ENCODE assay signal across 22 cellular contexts in genomic region chr15:89137926-89138325, GRCh38. TPM values are rescaled to one million over a fixed set of nuclear protein-coding genes. Genes with fewer than 3 reads are reported as not detected.
DNase-seq lines count a peak whose midpoint lies in the region; ATAC-seq and TF ChIP-seq lines count a peak whose summit lies in the region.
"Had no signal": no experiment of that assay in that cellular context is flagged by ENCODE, and none has a peak within 500 bp of the region (broad histone marks: within the 10 kb centered on the region; RNA-seq: fewer than 3 reads in every experiment).

No MANE protein-coding gene starts in this region.

- TF ChIP-seq EP300 in sigmoid colon (IDR thresholded peaks at IDR 0.05), result no peak

- H3K36me3 Mint-ChIP-seq in immature natural killer cell, result peaks cover 11 to 17% (median 11%) of the 10 kb centered on the region in 3 donors

- H3K27me3 Mint-ChIP-seq in immature natural killer cell (ENCODE audit: low read depth in 3 of 3), result peaks cover 23 to 35% (median 27%) of the 10 kb centered on the region in 3 donors
- H3K27me3 Mint-ChIP-seq: activated B cell treated with CpG ODN at 0.5 μM for 24 hours; activated naive CD4-positive, alpha-beta T cell treated with anti-CD3 and anti-CD28 coated beads, Interleukin-2, amount 10 ng/mL, durations not matched to agents 7 days and 5 days; progenitor cell of endocrine pancreas; T-cell had no signal

- no peaks in the 10 kb centered on the region for H3K27me3 ChIP-seq in right atrium auricular region
- H3K27me3 ChIP-seq in sigmoid colon, result no peaks in the 10 kb centered on the region

- no peak for TF ChIP-seq POLR2A in sigmoid colon (IDR thresholded peaks at IDR 0.05)

- peak overlapping the region in 4 of 5 donors; percentile 3 to 64 (median 14) for H3K4me3 Mint-ChIP-seq in immature natural killer cell
- H3K4me3 Mint-ChIP-seq: activated B cell treated with CpG ODN at 0.5 μM for 24 hours; activated naive CD4-positive, alpha-beta T cell treated with anti-CD3 and anti-CD28 coated beads, Interleukin-2, amount 10 ng/mL, durations not matched to agents 7 days and 5 days; T-cell had no signal

- WGBS in sigmoid colon, 2 donors, result 84 to 85% methylated on average over 3 of the region's 3 CpGs

- peaks cover 18 to 78% of the 10 kb centered on the region in 2 donors for H3K4me1 Mint-ChIP-seq in immature natural killer cell

- H3K9me3 ChIP-seq in right atrium auricular region, result no peaks in the 10 kb centered on the region
- H3K9me3 ChIP-seq in sigmoid colon, result no peaks in the 10 kb centered on the region

- H3K4me1 ChIP-seq in right atrium auricular region (peaks cover 0 to 81% of the 10 kb centered on the region in 2 donors), sigmoid colon (peaks cover 0 to 74% (median 45%) of the 10 kb centered on the region in 4 donors)

- peaks cover 15% of the 10 kb centered on the region for H3K36me3 ChIP-seq in right atrium auricular region
- H3K36me3 ChIP-seq in sigmoid colon, result peaks cover 0 to 40% (median 0%) of the 10 kb centered on the region in 4 donors

- no peak for ATAC-seq in GM18870 (IDR thresholded peaks at IDR 0.05; ENCODE audit: unreplicated experiment)
- no peak for ATAC-seq in HG02970 (IDR thresholded peaks at IDR 0.05; ENCODE audit: low FRiP score, unreplicated experiment)
- ATAC-seq: esophagus mucosa, Panc1, T-cell had no signal

- TF ChIP-seq CTCF in right atrium auricular region (IDR thresholded peaks at IDR 0.05) (no peak), sigmoid colon (IDR thresholded peaks at IDR 0.05) (no peak)

- intact Hi-C loops in cardiac septum (cut with DNase I), result loop anchor here (5.0 kb wide), 3 partner anchors 39 to 241 kb away; partner anchors contain the start of genes ABHD2 and HAPLN3
- intact Hi-C loops in sigmoid colon (cut with DNase I), result no loop called here

- DNase-seq in right atrium auricular region (ENCODE audit: low spot score) (no peak), cardiac septum (ENCODE audit: low spot score) (no peak), immature natural killer cell (no peak), sigmoid colon (no peak), NCI-H187 (lab: John Stamatoyannopoulos, UW) (no peak), cerebellum (ENCODE audit: low spot score) (no peak)
- DNase-seq: activated B cell treated with CpG ODN at 0.5 μM for 24 hours; activated CD8-positive, alpha-beta memory T cell treated with anti-CD3 and anti-CD28 coated beads, Interleukin-2, amount 50 U/mL, for 4 hours; activated naive CD4-positive, alpha-beta T cell treated with anti-CD3 and anti-CD28 coated beads, Interleukin-2, amount 10 ng/mL, durations not matched to agents 7 days and 5 days; Calu3; cerebellar nuclear complex; H7; midbrain; NCI-H1694; NCI-H524 treated with DMSO at 0.1 percent for 48 hours; stimulated activated CD4-positive, alpha-beta T cell treated with anti-CD3 and anti-CD28 coated beads, Interleukin-4, amount 100 ng/mL, for 1 hour; T-cell had no signal

- H3K27ac Mint-ChIP-seq in immature natural killer cell, result peak overlapping the region in 5 of 6 donors; percentile 98 to 100 (median 99)
- H3K27ac Mint-ChIP-seq: activated B cell treated with CpG ODN at 0.5 μM for 24 hours; activated naive CD4-positive, alpha-beta T cell treated with anti-CD3 and anti-CD28 coated beads, Interleukin-2, amount 10 ng/mL, durations not matched to agents 7 days and 5 days; progenitor cell of endocrine pancreas had no signal

- H3K9me3 Mint-ChIP-seq in immature natural killer cell, result peaks cover 0 to 4% (median 0%) of the 10 kb centered on the region in 6 donors
- H3K9me3 Mint-ChIP-seq: activated B cell treated with CpG ODN at 0.5 μM for 24 hours; activated naive CD4-positive, alpha-beta T cell treated with anti-CD3 and anti-CD28 coated beads, Interleukin-2, amount 10 ng/mL, durations not matched to agents 7 days and 5 days; T-cell had no signal

- H3K4me3 ChIP-seq in right atrium auricular region (no peak overlapping the region), sigmoid colon (no peak overlapping the region)

- H3K27ac ChIP-seq in right atrium auricular region, result peak overlapping the region; percentile 86 to 91
- peak overlapping the region; percentile 64 to 72 (median 68) for H3K27ac ChIP-seq in sigmoid colon

RNA-seq across cellular contexts. Expression of gene ABHD2, which starts 49.7 kb away (rescaled TPM):
- total RNA-seq in right atrium auricular region (100 to 1,000 TPM; 115 to 118 TPM), cardiac septum (185 TPM), sigmoid colon (10 to 100 TPM; 32.9 to 81.5 (median 49.0) TPM), cerebellum (67.1 TPM)
- polyA plus RNA-seq in immature natural killer cell (10 to 100 TPM; 26.9 to 70.6 (median 33.1) TPM), sigmoid colon (10 to 100 TPM in 1 of 3 donors, 1 to 10 TPM in 2; 1.8 to 27.7 (median 4.2) TPM)
